7 cellular contexts compared by ENCODE assay signal in genomic region chr21:27779604-27780003, GRCh38.
"Had no signal": no experiment of that assay in that cellular context is flagged by ENCODE, and none has a peak within 500 bp of the region (broad histone marks: within the 10 kb centered on the region; RNA-seq: fewer than 3 reads in every experiment).

No MANE protein-coding gene starts in this region.

- H3K4me3 ChIP-seq: GM23338 had no signal

- ATAC-seq: GM23338 had no signal

- DNase-seq: H9, HCEC 1CT, IMR-90 had no signal

- H3K4me2 ChIP-seq: GM23338 had no signal

- H2AFZ ChIP-seq: GM23338 had no signal

- FAIRE-seq: H1, H54, HTR-8/SVneo had no signal
